In genomic region chr1:222043444-222044292, GRCh38 we compare ENCODE assay signal across 11 cellular contexts.
DNase-seq lines count a peak whose midpoint lies in the region; ATAC-seq, FAIRE-seq and TF ChIP-seq lines count a peak whose summit lies in the region.
"Had no signal": no experiment of that assay in that cellular context is flagged by ENCODE, and none has a peak within 500 bp of the region (broad histone marks: within the 10 kb centered on the region; RNA-seq: fewer than 3 reads in every experiment).

No MANE protein-coding gene starts in this region.

- no peak for FAIRE-seq in frontal cortex (lab: Jason Lieb, UNC)

- no peaks in the 10 kb centered on the region for H3K9me3 ChIP-seq in BE2C
- H3K9me3 ChIP-seq in adipocyte (ENCODE audit: control insufficient read depth, low read length) = no peaks in the 10 kb centered on the region
- no peaks in the 10 kb centered on the region for H3K9me3 ChIP-seq in gastroesophageal sphincter
- H3K9me3 ChIP-seq in psoas muscle = no peaks in the 10 kb centered on the region
- no peaks in the 10 kb centered on the region for H3K9me3 ChIP-seq in naive thymus-derived CD4-positive, alpha-beta T cell (ENCODE audit: control insufficient read depth in 2 of 3, low read length in 3 of 3)

- H3K4me1 Mint-ChIP-seq in naive thymus-derived CD4-positive, alpha-beta T cell = peaks cover 0 to 8% (median 0%) of the 10 kb centered on the region in 7 donors

- WGBS in gastroesophageal sphincter (ENCODE audit: low coverage in 1 of 2), 2 donors = 15 to 45% methylated on average over 2 to 8 of the region's 9 CpGs
- 24 to 29% (median 25%) methylated on average over 9 of the region's 9 CpGs for WGBS in psoas muscle, 3 donors

- no peaks in the 10 kb centered on the region for H3K27me3 Mint-ChIP-seq in naive thymus-derived CD4-positive, alpha-beta T cell
- H3K27me3 Mint-ChIP-seq: central memory CD8-positive, alpha-beta T cell had no signal

- H3K4me3 Mint-ChIP-seq in naive thymus-derived CD4-positive, alpha-beta T cell = no peak overlapping the region
- H3K4me3 Mint-ChIP-seq: central memory CD8-positive, alpha-beta T cell had no signal

- no peaks in the 10 kb centered on the region for H3K36me3 Mint-ChIP-seq in naive thymus-derived CD4-positive, alpha-beta T cell

- no peak for TF ChIP-seq EP300 in gastroesophageal sphincter (IDR thresholded peaks at IDR 0.05)

- H3K27me3 ChIP-seq in BE2C (no peaks in the 10 kb centered on the region), adipocyte (replicated peaks; ENCODE audit: control insufficient read depth, insufficient read depth, low read length) (no peaks in the 10 kb centered on the region), gastroesophageal sphincter (no peaks in the 10 kb centered on the region), psoas muscle (ENCODE audit: insufficient read depth in 3 of 3, low read length in 2 of 3) (no peaks in the 10 kb centered on the region)
- no peaks in the 10 kb centered on the region for H3K27me3 ChIP-seq in naive thymus-derived CD4-positive, alpha-beta T cell (ENCODE audit: control insufficient read depth in 2 of 2, insufficient read depth in 2 of 2, low read length in 2 of 2)

- TF ChIP-seq CTCF in BE2C (IDR thresholded peaks at IDR 0.05; ENCODE audit: low read depth, low read length) (no peak), gastroesophageal sphincter (IDR thresholded peaks at IDR 0.05) (no peak), psoas muscle (IDR thresholded peaks at IDR 0.05) (no peak)

- peak; percentile 16 for ATAC-seq in gastroesophageal sphincter
- peak; percentile 37 to 58 (median 54) for ATAC-seq in psoas muscle
- ATAC-seq in naive thymus-derived CD4-positive, alpha-beta T cell = no peak
- ATAC-seq in HG03442 (IDR thresholded peaks at IDR 0.05; ENCODE audit: unreplicated experiment) = no peak

- H3K4me1 ChIP-seq in BE2C = peaks cover 23% of the 10 kb centered on the region
- peaks cover 40% of the 10 kb centered on the region for H3K4me1 ChIP-seq in adipocyte (ENCODE audit: control insufficient read depth, insufficient read depth, low read length)
- peaks cover 0 to 15% (median 11%) of the 10 kb centered on the region in 3 donors for H3K4me1 ChIP-seq in gastroesophageal sphincter
- H3K4me1 ChIP-seq in psoas muscle = peaks cover 26% of the 10 kb centered on the region
- H3K4me1 ChIP-seq in naive thymus-derived CD4-positive, alpha-beta T cell (ENCODE audit: control insufficient read depth in 2 of 2, insufficient read depth in 2 of 2, low read length in 2 of 2) = no peaks in the 10 kb centered on the region

- DNase-seq in BE2C (peak; percentile 86), adipocyte (ENCODE audit: low read depth) (peak; percentile 95), psoas muscle (no peak), frontal cortex (ENCODE audit: low spot score in 2 of 2) (no peak)
- DNase-seq in central memory CD4-positive, alpha-beta T cell = no peak
- DNase-seq in naive thymus-derived CD4-positive, alpha-beta T cell = no peak
- DNase-seq: NCI-H1092 had no signal

- no peak for TF ChIP-seq POLR2A in gastroesophageal sphincter (IDR thresholded peaks at IDR 0.05)

- H3K27ac ChIP-seq in gastroesophageal sphincter (peak overlapping the region in 3 of 4 donors; percentile 24 to 48 (median 33)), psoas muscle (peak overlapping the region; percentile 84)
- no peak overlapping the region for H3K27ac ChIP-seq in naive thymus-derived CD4-positive, alpha-beta T cell (ENCODE audit: low read depth, low read length)
- H3K27ac ChIP-seq: RWPE1 had no signal

- H3K9me3 Mint-ChIP-seq in naive thymus-derived CD4-positive, alpha-beta T cell = no peaks in the 10 kb centered on the region
- H3K9me3 Mint-ChIP-seq: central memory CD8-positive, alpha-beta T cell had no signal

- POLR2A ChIA-PET in naive thymus-derived CD4-positive, alpha-beta T cell (lab: Charles Lee) = no interaction called here

- H3K9ac ChIP-seq in adipocyte (ENCODE audit: low read length) = peak overlapping the region; percentile 68

- intact Hi-C loops in psoas muscle (cut with DNase I) = loop anchor here (5.0 to 10.0 kb wide), 3 partner anchors 121 to 301 kb away; partner anchors contain the start of gene DUSP10 (in 2 of the 2)
- intact Hi-C loops in naive thymus-derived CD4-positive, alpha-beta T cell (cut with micrococcal nuclease) = no loop called here

- CTCF ChIA-PET in naive thymus-derived CD4-positive, alpha-beta T cell (lab: Charles Lee) = no interaction called here

- H3K36me3 ChIP-seq in BE2C (no peaks in the 10 kb centered on the region), adipocyte (ENCODE audit: control insufficient read depth, insufficient read depth, low read length, severe bottlenecking) (no peaks in the 10 kb centered on the region), gastroesophageal sphincter (no peaks in the 10 kb centered on the region), psoas muscle (ENCODE audit: insufficient read depth in 1 of 2, low read depth in 1 of 2) (no peaks in the 10 kb centered on the region)
- H3K36me3 ChIP-seq in naive thymus-derived CD4-positive, alpha-beta T cell (ENCODE audit: control insufficient read depth in 2 of 3, insufficient read depth in 3 of 3, low read length in 3 of 3) = no peaks in the 10 kb centered on the region

- H3K4me3 ChIP-seq in BE2C (ENCODE audit: low read depth, low read length) = no peak overlapping the region
- H3K4me3 ChIP-seq in adipocyte (ENCODE audit: low read length) = no peak overlapping the region
- H3K4me3 ChIP-seq in gastroesophageal sphincter = no peak overlapping the region
- H3K4me3 ChIP-seq in psoas muscle = no peak overlapping the region
- H3K4me3 ChIP-seq in naive thymus-derived CD4-positive, alpha-beta T cell (ENCODE audit: low read length) = no peak overlapping the region

- no peak overlapping the region for H3K27ac Mint-ChIP-seq in naive thymus-derived CD4-positive, alpha-beta T cell

Comparison
In these comparisons a context has a peak if more than half of its experiments do, and no peak if none do; other contexts are left out.
1. DNase-seq: peak in BE2C (single experiment) and adipocyte (single experiment); none in psoas muscle (0 of 2), central memory CD4-positive, alpha-beta T cell (single experiment), naive thymus-derived CD4-positive, alpha-beta T cell (0 of 9) and frontal cortex (0 of 2).
2. ATAC-seq: peak in gastroesophageal sphincter (single experiment) and psoas muscle (4 of 4); none in naive thymus-derived CD4-positive, alpha-beta T cell (single experiment) and HG03442 (single experiment).
3. intact Hi-C loops: an anchor here in psoas muscle (5.0 to 10.0 kb wide); none called in naive thymus-derived CD4-positive, alpha-beta T cell.